ENCODE assay signal across 8 cellular contexts in the genomic region with DNA sequence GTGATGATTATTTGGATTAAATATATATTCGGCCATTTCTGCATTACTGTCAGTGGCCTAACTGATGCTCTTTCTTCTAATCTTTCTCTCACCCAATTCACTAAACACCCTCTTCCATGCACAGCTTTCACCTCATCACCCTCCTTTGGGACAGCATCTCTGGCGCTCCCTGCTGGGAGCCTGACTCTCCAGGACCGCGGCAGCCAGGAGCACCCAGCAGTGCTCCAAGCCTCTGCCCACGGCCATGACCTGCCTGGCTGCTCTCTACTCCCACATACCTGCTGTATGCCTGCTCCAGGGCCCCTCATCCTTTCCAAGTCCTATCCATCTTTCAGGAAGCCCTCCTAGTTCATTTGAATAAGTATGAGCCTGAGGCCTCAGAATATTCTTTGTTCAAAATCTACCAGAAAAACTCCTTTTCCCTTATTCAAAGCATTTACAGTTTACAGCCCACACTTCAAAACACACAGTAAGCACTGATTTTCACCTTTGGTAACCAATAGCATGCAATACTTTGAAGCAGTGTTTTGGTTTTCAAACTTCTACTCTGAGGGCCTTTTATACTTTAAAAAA. TPM values are rescaled to one million over a fixed set of nuclear protein-coding genes. Genes with fewer than 3 reads are reported as not detected.
DNase-seq lines count a peak whose midpoint lies in the region; ATAC-seq, FAIRE-seq and TF ChIP-seq lines count a peak whose summit lies in the region.

No MANE protein-coding gene starts in this region.

- CTCF ChIA-PET in activated CD8-positive, alpha-beta memory T cell treated with anti-CD3 and anti-CD28 coated beads, Interleukin-2, amount 10 ng/mL, durations not matched to agents 7 days and 5 days (lab: Charles Lee): interaction anchor here (1.5 kb wide), 1 partner anchor 14 kb away, joined by 4 read pairs; no protein-coding TSS in a partner anchor

- no peak overlapping the region for H3K4me3 Mint-ChIP-seq in activated CD8-positive, alpha-beta memory T cell treated with anti-CD3 and anti-CD28 coated beads, Interleukin-2, amount 10 ng/mL, durations not matched to agents 7 days and 5 days

- no peak for FAIRE-seq in H54 (lab: Jason Lieb, UNC)

- DNase-seq in AML-193 (lab: John Stamatoyannopoulos, UW): peak; percentile 61 to 66
- DNase-seq in H54 (ENCODE audit: insufficient read length, low spot score): peak; percentile 51
- peak; percentile 29 for DNase-seq in SK-N-DZ (ENCODE audit: low spot score)
- peak; percentile 70 for DNase-seq in iPS-NIHi11 (ENCODE audit: low spot score)
- no peak for DNase-seq in GF-D8 (lab: John Stamatoyannopoulos, UW)
- DNase-seq in DMS153 (lab: John Stamatoyannopoulos, UW): no peak
- DNase-seq in activated CD8-positive, alpha-beta memory T cell treated with anti-CD3 and anti-CD28 coated beads, Interleukin-2, amount 10 ng/mL, durations not matched to agents 7 days and 5 days: no peak

- no peaks in the 10 kb centered on the region for H3K36me3 Mint-ChIP-seq in activated CD8-positive, alpha-beta memory T cell treated with anti-CD3 and anti-CD28 coated beads, Interleukin-2, amount 10 ng/mL, durations not matched to agents 7 days and 5 days

- no peak overlapping the region for H3K27ac Mint-ChIP-seq in activated CD8-positive, alpha-beta memory T cell treated with anti-CD3 and anti-CD28 coated beads, Interleukin-2, amount 10 ng/mL, durations not matched to agents 7 days and 5 days

- no peaks in the 10 kb centered on the region for H3K4me1 Mint-ChIP-seq in activated CD8-positive, alpha-beta memory T cell treated with anti-CD3 and anti-CD28 coated beads, Interleukin-2, amount 10 ng/mL, durations not matched to agents 7 days and 5 days

- ATAC-seq in activated CD8-positive, alpha-beta memory T cell treated with anti-CD3 and anti-CD28 coated beads, Interleukin-2, amount 10 ng/mL, durations not matched to agents 7 days and 5 days: no peak
- no peak for ATAC-seq in GM19035 (IDR thresholded peaks at IDR 0.05; ENCODE audit: unreplicated experiment)

- no peak for TF ChIP-seq POLR2A in H54 (IDR thresholded peaks at IDR 0.05; ENCODE audit: low read depth, low read length)

- peaks cover 35% of the 10 kb centered on the region for H3K27me3 Mint-ChIP-seq in activated CD8-positive, alpha-beta memory T cell treated with anti-CD3 and anti-CD28 coated beads, Interleukin-2, amount 10 ng/mL, durations not matched to agents 7 days and 5 days

- no peaks in the 10 kb centered on the region for H3K9me3 Mint-ChIP-seq in activated CD8-positive, alpha-beta memory T cell treated with anti-CD3 and anti-CD28 coated beads, Interleukin-2, amount 10 ng/mL, durations not matched to agents 7 days and 5 days (ENCODE audit: low read depth)

RNA-seq across cellular contexts. Expression of gene CTCFL, which starts 15.2 kb away (rescaled TPM):
- polyA plus RNA-seq in SK-N-DZ (2014; cell fraction: cytosol; rRNA removed): not detected in 2 replicates
- polyA plus RNA-seq in SK-N-DZ (2014; cell fraction: nucleus; rRNA removed): not detected in 2 replicates
- total RNA-seq in activated CD8-positive, alpha-beta memory T cell treated with anti-CD3 and anti-CD28 coated beads, Interleukin-2, amount 10 ng/mL, durations not matched to agents 7 days and 5 days: not detected

RNA-seq across cellular contexts. Expression of gene PCK1, which starts 51.2 kb away (rescaled TPM):
- polyA plus RNA-seq in SK-N-DZ (2014; cell fraction: cytosol; rRNA removed): not detected in 2 replicates
- not detected in 2 replicates for polyA plus RNA-seq in SK-N-DZ (2014; cell fraction: nucleus; rRNA removed)
- total RNA-seq in activated CD8-positive, alpha-beta memory T cell treated with anti-CD3 and anti-CD28 coated beads, Interleukin-2, amount 10 ng/mL, durations not matched to agents 7 days and 5 days: not detected

Comparison
In these comparisons a context has a peak if more than half of its experiments do, and no peak if none do; other contexts are left out.
1. DNase-seq: peak in AML-193 (2 of 2), H54 (single experiment), SK-N-DZ (single experiment) and iPS-NIHi11 (single experiment); none in GF-D8 (single experiment), DMS153 (single experiment) and activated CD8-positive, alpha-beta memory T cell treated with anti-CD3 and anti-CD28 coated beads, Interleukin-2, amount 10 ng/mL, durations not matched to agents 7 days and 5 days (single experiment).